Comparison of ENCODE assay signal across 18 cellular contexts in the genomic region with DNA sequence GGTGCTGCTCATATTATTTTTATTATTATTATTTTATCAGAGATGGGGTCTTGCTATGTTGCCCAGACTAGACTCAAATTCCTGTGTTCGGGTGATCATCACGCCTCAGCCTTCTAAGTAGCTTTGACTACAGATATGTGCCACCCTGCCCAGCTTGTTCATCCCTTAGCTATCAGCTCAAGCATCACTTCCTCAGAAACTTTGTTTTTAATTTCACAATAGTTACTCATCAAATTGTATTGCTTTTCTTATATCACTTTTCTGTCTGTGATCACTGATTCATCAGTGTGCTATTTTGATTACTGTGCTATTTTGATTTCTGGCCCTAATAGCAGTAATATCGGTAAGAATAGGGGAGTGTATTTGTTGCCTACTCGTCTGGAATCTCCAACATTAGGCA.
DNase-seq lines count a peak whose midpoint lies in the region; ATAC-seq, FAIRE-seq and TF ChIP-seq lines count a peak whose summit lies in the region.
"Had no signal": no experiment of that assay in that cellular context is flagged by ENCODE, and none has a peak within 500 bp of the region (broad histone marks: within the 10 kb centered on the region; RNA-seq: fewer than 3 reads in every experiment).

No MANE protein-coding gene starts in this region.

- H3K27ac ChIP-seq in RWPE2 (ENCODE audit: poor library complexity, severe bottlenecking) (no peak overlapping the region), pancreas (no peak overlapping the region)

- no peaks in the 10 kb centered on the region for H3K4me1 ChIP-seq in RWPE2 (ENCODE audit: insufficient read depth, poor library complexity, severe bottlenecking)
- no peaks in the 10 kb centered on the region for H3K4me1 ChIP-seq in pancreas

- H3K4me3 ChIP-seq in RWPE2 (ENCODE audit: severe bottlenecking) (no peak overlapping the region), epithelial cell of esophagus (ENCODE audit: low read length) (no peak overlapping the region), pancreas (no peak overlapping the region)

- peak; percentile 6 for DNase-seq in HT1080 (ENCODE audit: low read depth)
- no peak for DNase-seq in RWPE2 (ENCODE audit: low spot score)
- peak; percentile 66 for DNase-seq in epithelial cell of esophagus (ENCODE audit: low read depth)
- DNase-seq in non-pigmented ciliary epithelial cell (ENCODE audit: low read depth), result peak; percentile 19
- no peak for DNase-seq in CD1c-positive myeloid dendritic cell (ENCODE audit: extremely low spot score)
- DNase-seq in pancreas, result no peak
- DNase-seq: CD8-positive, alpha-beta T cell; DND-41; GF-D8; NCI-H1048; NCI-H1694; NCI-H2107; NCI-H446; SHP77 had no signal

- H3K36me3 ChIP-seq in RWPE2 (ENCODE audit: low read depth) (no peaks in the 10 kb centered on the region), pancreas (no peaks in the 10 kb centered on the region)

- H3K27me3 ChIP-seq in RWPE2 (ENCODE audit: insufficient read depth, poor library complexity, severe bottlenecking) (peaks cover 3% of the 10 kb centered on the region), pancreas (no peaks in the 10 kb centered on the region)

- intact Hi-C loops in pancreas (cut with DNase I), result no loop called here

- TF ChIP-seq CTCF in RWPE2 (IDR thresholded peaks at IDR 0.05; ENCODE audit: poor library complexity, severe bottlenecking), result no peak
- no peak for TF ChIP-seq CTCF in epithelial cell of esophagus (IDR thresholded peaks at IDR 0.05; ENCODE audit: insufficient read depth, low read depth, low read length, missing control alignments)
- TF ChIP-seq CTCF in pancreas (IDR thresholded peaks at IDR 0.05), result no peak

- FAIRE-seq in pancreas (lab: Jason Lieb, UNC), result no peak
- FAIRE-seq: D721Med, H1 had no signal

- whole genome bisulfite sequencing in pancreas, 2 donors, result 66 to 68% methylated on average over 4 of the region's 4 CpGs

- ATAC-seq in RWPE2 (ENCODE audit: low read depth) (peak; percentile 72; the same call in 2 of the 3 replicates), HG03565 (IDR thresholded peaks at IDR 0.05; ENCODE audit: unreplicated experiment) (no peak), pancreas (no peak)
- ATAC-seq: CD8-positive, alpha-beta T cell; Panc1 had no signal

- H3K9me3 ChIP-seq in RWPE2 (ENCODE audit: severe bottlenecking), result no peaks in the 10 kb centered on the region
- H3K9me3 ChIP-seq in pancreas, result no peaks in the 10 kb centered on the region

Comparison
In these comparisons a context has a peak if more than half of its experiments do, and no peak if none do; other contexts are left out.
1. DNase-seq: peak in HT1080 (single experiment), epithelial cell of esophagus (single experiment) and non-pigmented ciliary epithelial cell (single experiment); none in RWPE2 (single experiment), CD1c-positive myeloid dendritic cell (single experiment) and pancreas (0 of 6).